ENCODE assay signal across 36 cellular contexts in genomic region chr5:41532485-41532884, GRCh38. TPM values are rescaled to one million over a fixed set of nuclear protein-coding genes. Genes with fewer than 3 reads are reported as not detected.
"Had no signal": no experiment of that assay in that cellular context is flagged by ENCODE, and none has a peak within 500 bp of the region (broad histone marks: within the 10 kb centered on the region; RNA-seq: fewer than 3 reads in every experiment).

No MANE protein-coding gene starts in this region.

- DNase-seq: Karpas-422, Kasumi-1, MG63, MV-4-11, NCI-H1048, NCI-H1092, NCI-H1092 treated with DMSO at 0.1 percent for 48 hours, NCI-H1105, NCI-H1105 treated with DMSO at 0.1 percent for 48 hours, NCI-H1417, NCI-H1417 treated with DMSO at 0.1 percent for 48 hours, NCI-H1436, NCI-H1436 treated with DMSO at 0.1 percent for 48 hours, NCI-H146, NCI-H1694, NCI-H1694 treated with DMSO at 0.1 percent for 48 hours, NCI-H187, NCI-H187 treated with DMSO at 0.1 percent for 48 hours, NCI-H1930, NCI-H2029, NCI-H2029 treated with DMSO at 0.1 percent for 48 hours, NCI-H2081, NCI-H2081 treated with DMSO at 0.1 percent for 48 hours, NCI-H2107, NCI-H2171, NCI-H2171 treated with DMSO at 0.1 percent for 48 hours, NCI-H2227 treated with DMSO at 0.1 percent for 48 hours, NCI-H226, NCI-H345, NCI-H446, NCI-H446 treated with DMSO at 0.1 percent for 48 hours, NCI-H510A, NCI-H510A treated with DMSO at 0.1 percent for 48 hours, NCI-H524 had no signal

- H3K4me3 ChIP-seq: MG63 had no signal

- H3K27me3 ChIP-seq: MG63 had no signal

- H3K36me3 ChIP-seq: MG63 had no signal

RNA-seq across cellular contexts. Expression of gene PLCXD3, which starts 22.1 kb away (rescaled TPM):
- total RNA-seq: MCF 10A, NCI-H460 had no signal
